In the genomic region with DNA sequence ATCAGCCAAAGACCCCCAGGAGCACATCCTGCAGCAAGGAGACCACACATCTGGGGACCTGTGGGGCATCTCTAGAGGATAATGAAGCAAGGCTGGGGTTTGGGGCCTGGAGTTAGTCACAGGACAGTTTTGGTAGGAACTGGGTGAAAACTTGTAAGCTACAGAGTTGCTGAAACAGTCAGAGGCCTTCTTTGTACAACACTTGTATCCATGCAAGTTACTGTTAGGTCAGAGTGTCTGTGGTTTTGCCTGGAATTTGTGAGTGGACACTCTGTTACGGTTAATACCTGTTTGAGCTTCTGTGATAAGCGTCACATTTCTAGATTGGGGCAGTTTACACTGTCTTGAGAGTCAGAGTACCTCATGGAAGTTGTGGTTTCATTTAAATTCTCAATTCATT, we compare ENCODE assay signal across 19 cellular contexts. TPM values are rescaled to one million over a fixed set of nuclear protein-coding genes. Genes with fewer than 3 reads are reported as not detected.
DNase-seq lines count a peak whose midpoint lies in the region; ATAC-seq and TF ChIP-seq lines count a peak whose summit lies in the region.
"Had no signal": no experiment of that assay in that cellular context is flagged by ENCODE, and none has a peak within 500 bp of the region (broad histone marks: within the 10 kb centered on the region; RNA-seq: fewer than 3 reads in every experiment).

No MANE protein-coding gene starts in this region.

- intact Hi-C loops in upper lobe of right lung (cut with DNase I) (no loop called here), natural killer cell (cut with micrococcal nuclease) (no loop called here)

- H3K9me3 ChIP-seq in gastroesophageal sphincter (no peaks in the 10 kb centered on the region), subcutaneous abdominal adipose tissue (ENCODE audit: control insufficient read depth in 5 of 5, low read length in 5 of 5) (no peaks in the 10 kb centered on the region), upper lobe of right lung (no peaks in the 10 kb centered on the region)
- H3K9me3 ChIP-seq: BLaER1, heart left ventricle had no signal

- H3K27ac Mint-ChIP-seq in HFFc6, result peak overlapping the region; percentile 93
- H3K27ac Mint-ChIP-seq in natural killer cell, result no peak overlapping the region

- H3K36me3 ChIP-seq in gastroesophageal sphincter (no peaks in the 10 kb centered on the region), subcutaneous abdominal adipose tissue (ENCODE audit: control insufficient read depth in 5 of 5, insufficient read depth in 5 of 5, low read length in 5 of 5) (peaks cover 0 to 6% (median 5%) of the 10 kb centered on the region in 5 donors), upper lobe of right lung (no peaks in the 10 kb centered on the region)
- H3K36me3 ChIP-seq: BLaER1 had no signal

- DNase-seq in HFFc6, result peak; percentile 21
- peak; percentile 56 for DNase-seq in astrocyte of the hippocampus (ENCODE audit: low read depth, low spot score)
- no peak for DNase-seq in NCI-H2171 (lab: John Stamatoyannopoulos, UW)
- DNase-seq in upper lobe of right lung, result no peak
- no peak for DNase-seq in natural killer cell
- no peak for DNase-seq in NCI-H510A (lab: John Stamatoyannopoulos, UW)
- DNase-seq: activated CD4-positive, alpha-beta T cell treated with anti-CD3 and anti-CD28 coated beads for 48 hours; DMS53; heart left ventricle; islet precursor cell; NCI-H146; T1000 had no signal

- no peaks in the 10 kb centered on the region for H3K27me3 Mint-ChIP-seq in HFFc6 (ENCODE audit: insufficient read depth)
- H3K27me3 Mint-ChIP-seq in natural killer cell (ENCODE audit: low read depth in 2 of 2), result no peaks in the 10 kb centered on the region

- peaks cover 29 to 86% (median 39%) of the 10 kb centered on the region in 3 donors for H3K4me1 ChIP-seq in gastroesophageal sphincter
- H3K4me1 ChIP-seq in subcutaneous abdominal adipose tissue (ENCODE audit: control insufficient read depth in 5 of 5, insufficient read depth in 5 of 5, low read length in 5 of 5), result peaks cover 16 to 81% (median 68%) of the 10 kb centered on the region in 5 donors
- peaks cover 7% of the 10 kb centered on the region for H3K4me1 ChIP-seq in upper lobe of right lung
- H3K4me1 ChIP-seq: BLaER1, parathyroid adenoma had no signal

- TF ChIP-seq POLR2A in gastroesophageal sphincter (IDR thresholded peaks at IDR 0.05), result no peak

- TF ChIP-seq CTCF in HFFc6 (IDR thresholded peaks at IDR 0.05) (no peak), gastroesophageal sphincter (IDR thresholded peaks at IDR 0.05) (no peak), upper lobe of right lung (IDR thresholded peaks at IDR 0.05) (no peak), natural killer cell (IDR thresholded peaks at IDR 0.05) (no peak)

- H3K36me3 Mint-ChIP-seq in HFFc6 (ENCODE audit: low read depth) (no peaks in the 10 kb centered on the region; the same call in 1 of the 2 replicates), natural killer cell (no peaks in the 10 kb centered on the region)
- H3K36me3 Mint-ChIP-seq: activated naive CD4-positive, alpha-beta T cell treated with anti-CD3 and anti-CD28 coated beads, Interleukin-2, amount 50 U/mL, for 72 hours had no signal

- H3K4me3 Mint-ChIP-seq in HFFc6, result peak overlapping the region; percentile 70
- H3K4me3 Mint-ChIP-seq in natural killer cell, result no peak overlapping the region

- no peaks in the 10 kb centered on the region for H3K9me3 Mint-ChIP-seq in HFFc6
- H3K9me3 Mint-ChIP-seq in natural killer cell, result no peaks in the 10 kb centered on the region
- H3K9me3 Mint-ChIP-seq: activated naive CD4-positive, alpha-beta T cell treated with anti-CD3 and anti-CD28 coated beads, Interleukin-2, amount 50 U/mL, for 72 hours had no signal

- H3K27me3 ChIP-seq in gastroesophageal sphincter, result no peaks in the 10 kb centered on the region
- no peaks in the 10 kb centered on the region for H3K27me3 ChIP-seq in subcutaneous abdominal adipose tissue (ENCODE audit: control insufficient read depth in 5 of 5, insufficient read depth in 4 of 5, low read length in 5 of 5)
- no peaks in the 10 kb centered on the region for H3K27me3 ChIP-seq in upper lobe of right lung
- H3K27me3 ChIP-seq: BLaER1, heart left ventricle had no signal

- WGBS in gastroesophageal sphincter (ENCODE audit: low coverage in 1 of 2), 2 donors, result 78% methylated on average over 2 of the region's 2 CpGs; no CpG with 5 or more reads in 1 of the 2 donors

- ATAC-seq in gastroesophageal sphincter, result no peak
- ATAC-seq in upper lobe of right lung, result no peak
- no peak for ATAC-seq in natural killer cell
- ATAC-seq: activated naive CD4-positive, alpha-beta T cell treated with anti-CD3 and anti-CD28 coated beads, Interleukin-2, amount 50 U/mL, for 72 hours; heart left ventricle had no signal

- H3K27ac ChIP-seq in gastroesophageal sphincter (peak overlapping the region; percentile 83 to 90 (median 85)), subcutaneous abdominal adipose tissue (ENCODE audit: low read depth, low read length) (peak overlapping the region; percentile 95), upper lobe of right lung (no peak overlapping the region)
- H3K27ac ChIP-seq: BLaER1, parathyroid adenoma had no signal

- peak overlapping the region in 2 of 5 donors; percentile 61 to 71 for H3K9ac ChIP-seq in subcutaneous abdominal adipose tissue (ENCODE audit: low read length in 5 of 5)
- H3K9ac ChIP-seq: BLaER1, parathyroid adenoma had no signal

- H3K4me1 Mint-ChIP-seq in HFFc6 (ENCODE audit: low read depth), result peaks cover 58% of the 10 kb centered on the region
- H3K4me1 Mint-ChIP-seq in natural killer cell, result no peaks in the 10 kb centered on the region

- no peak for TF ChIP-seq EP300 in gastroesophageal sphincter (IDR thresholded peaks at IDR 0.05)

- H3K4me3 ChIP-seq in gastroesophageal sphincter, result no peak overlapping the region
- H3K4me3 ChIP-seq in subcutaneous abdominal adipose tissue (ENCODE audit: low read depth in 1 of 5, low read length in 5 of 5), result peak overlapping the region in 1 of 5 donors; percentile 2
- H3K4me3 ChIP-seq in upper lobe of right lung, result no peak overlapping the region
- H3K4me3 ChIP-seq: BLaER1, heart left ventricle had no signal

RNA-seq across cellular contexts. Expression of a gene that starts 22.6 kb away (rescaled TPM):
- total RNA-seq in HFFc6 (2021; fragmentation: NEBNext Ultra II Directional; extraction: Animal tissue kit (Norgen Biotek cat#: 25700)), result 1 to 10 TPM; 4.0 to 6.7 (median 4.6) TPM
- total RNA-seq in gastroesophageal sphincter (10 to 100 TPM in 3 of 4 donors, 1 to 10 TPM in 1; 5.3 to 46.4 (median 27.3) TPM), upper lobe of right lung (7.5 TPM), natural killer cell (not detected)
- total RNA-seq: activated naive CD4-positive, alpha-beta T cell treated with anti-CD3 and anti-CD28 coated beads, Interleukin-2, amount 50 U/mL, for 72 hours; mononuclear cell; SK-MEL-5 had no signal

RNA-seq across cellular contexts. Expression of a gene that starts 30.9 kb away (rescaled TPM):
- under 1 TPM; 0.14 to 0.46 (median 0.33) TPM for total RNA-seq in HFFc6 (2021; fragmentation: NEBNext Ultra II Directional; extraction: Animal tissue kit (Norgen Biotek cat#: 25700))
- total RNA-seq in gastroesophageal sphincter (10 to 100 TPM in 3 of 4 donors, 1 to 10 TPM in 1; 8.2 to 20.1 (median 14.2) TPM), upper lobe of right lung (13.8 TPM), natural killer cell (not detected)
- total RNA-seq: activated naive CD4-positive, alpha-beta T cell treated with anti-CD3 and anti-CD28 coated beads, Interleukin-2, amount 50 U/mL, for 72 hours; SK-MEL-5 had no signal

Comparison
In these comparisons a context has a peak if more than half of its experiments do, and no peak if none do; other contexts are left out.
1. DNase-seq: peak in HFFc6 (single experiment) and astrocyte of the hippocampus (single experiment); none in NCI-H2171 (single experiment), upper lobe of right lung (single experiment), natural killer cell (single experiment) and NCI-H510A (single experiment).
2. RNA of a gene that starts 30.9 kb away (total RNA-seq): 8.2 to 20.1 TPM in gastroesophageal sphincter and 13.8 TPM in upper lobe of right lung (single experiment); 0.14 to 0.46 TPM in HFFc6 and not detected in natural killer cell; every median in the first group is over 4 times any median in the second.